In the genomic region with DNA sequence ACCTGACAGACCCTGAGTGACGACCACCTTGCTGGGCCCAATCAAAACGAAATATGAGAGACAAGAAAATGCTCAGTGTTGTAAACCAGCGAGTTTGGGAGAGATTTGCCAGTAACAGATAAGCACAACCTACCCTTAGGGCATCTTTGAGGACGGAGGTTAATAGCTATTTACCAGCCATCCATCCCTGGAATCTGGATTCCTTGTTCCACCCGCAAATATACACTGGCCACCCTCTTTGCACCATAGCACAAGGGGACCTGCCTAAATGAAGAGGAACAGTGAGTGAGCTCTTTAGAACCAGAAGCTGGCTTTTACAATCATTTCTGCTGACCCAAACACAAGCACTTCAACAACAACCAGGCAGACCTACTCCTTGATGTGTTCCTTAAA, we compare ENCODE assay signal across 8 cellular contexts. TPM values are rescaled to one million over a fixed set of nuclear protein-coding genes. Genes with fewer than 3 reads are reported as not detected.
DNase-seq lines count a peak whose midpoint lies in the region; ATAC-seq and TF ChIP-seq lines count a peak whose summit lies in the region.

No MANE protein-coding gene starts in this region.

- H3K4me3 ChIP-seq in breast epithelium (peak overlapping the region; percentile 58 to 68 (median 61)), mesenchymal stem cell (ENCODE audit: insufficient read depth in 1 of 2, low read depth in 1 of 2, low read length in 2 of 2) (peak overlapping the region; percentile 66 to 78), uterus (peak overlapping the region; percentile 54 to 57)

- H4K91ac ChIP-seq in mesenchymal stem cell (ENCODE audit: low read length) = no peak overlapping the region

- no peaks in the 10 kb centered on the region for H3K36me3 Mint-ChIP-seq in activated naive CD4-positive, alpha-beta T cell treated with anti-CD3 and anti-CD28 coated beads, Interleukin-2, amount 50 U/mL, for 24 hours
- peaks cover 0 to 5% of the 10 kb centered on the region in 2 donors for H3K36me3 Mint-ChIP-seq in activated naive CD4-positive, alpha-beta T cell treated with anti-CD3 and anti-CD28 coated beads, Interleukin-2, amount 50 U/mL, for 72 hours

- H3K36me3 ChIP-seq in breast epithelium (no peaks in the 10 kb centered on the region), mesenchymal stem cell (ENCODE audit: control insufficient read depth in 1 of 2, insufficient read depth in 2 of 2, low read depth in 1 of 2, low read length in 2 of 2) (no peaks in the 10 kb centered on the region), uterus (no peaks in the 10 kb centered on the region)

- ATAC-seq in activated naive CD4-positive, alpha-beta T cell treated with anti-CD3 and anti-CD28 coated beads, Interleukin-2, amount 50 U/mL, for 72 hours = no peak

- H3K4me1 ChIP-seq in breast epithelium = no peaks in the 10 kb centered on the region
- H3K4me1 ChIP-seq in mesenchymal stem cell (ENCODE audit: control insufficient read depth, insufficient read depth, low read depth, low read length) = peaks cover 5% of the 10 kb centered on the region
- H3K4me1 ChIP-seq in uterus = no peaks in the 10 kb centered on the region

- intact Hi-C loops in breast epithelium (cut with DNase I; ENCODE audit: low total_unique reads) (no loop called here), uterus (cut with DNase I; ENCODE audit: low total_unique reads) (no loop called here)

- H3K4me3 Mint-ChIP-seq in activated naive CD4-positive, alpha-beta T cell treated with anti-CD3 and anti-CD28 coated beads, Interleukin-2, amount 50 U/mL, for 24 hours = peak overlapping the region; percentile 81

- no peak overlapping the region for H2BK12ac ChIP-seq in mesenchymal stem cell (ENCODE audit: low read length in 2 of 2)

- H3K4me1 Mint-ChIP-seq in activated naive CD4-positive, alpha-beta T cell treated with anti-CD3 and anti-CD28 coated beads, Interleukin-2, amount 50 U/mL, for 24 hours = peaks cover 43% of the 10 kb centered on the region

- H3K27ac ChIP-seq in breast epithelium (peak overlapping the region in 1 of 2 donors; percentile 78), mesenchymal stem cell (ENCODE audit: low read length, poor library complexity, severe bottlenecking) (no peak overlapping the region), uterus (peak overlapping the region; percentile 43 to 73)

- H2AFZ ChIP-seq in mesenchymal stem cell (ENCODE audit: low read depth, low read length) = no peak overlapping the region

- TF ChIP-seq CTCF in breast epithelium (IDR thresholded peaks at IDR 0.05) = no peak
- no peak for TF ChIP-seq CTCF in uterus (IDR thresholded peaks at IDR 0.05)

- H3K4me2 ChIP-seq in mesenchymal stem cell (ENCODE audit: low read length, poor library complexity, severe bottlenecking) = peak overlapping the region; percentile 71

- H3K27me3 ChIP-seq in breast epithelium = peaks cover 0 to 4% of the 10 kb centered on the region in 2 donors
- no peaks in the 10 kb centered on the region for H3K27me3 ChIP-seq in mesenchymal stem cell (ENCODE audit: control insufficient read depth in 1 of 2, insufficient read depth in 1 of 2, low read length in 2 of 2)
- no peaks in the 10 kb centered on the region for H3K27me3 ChIP-seq in uterus

- H3K14ac ChIP-seq in mesenchymal stem cell (ENCODE audit: low read length in 2 of 2) = peak overlapping the region in 1 of 2 experiments; percentile 20

- H3K27me3 Mint-ChIP-seq in activated naive CD4-positive, alpha-beta T cell treated with anti-CD3 and anti-CD28 coated beads, Interleukin-2, amount 50 U/mL, for 24 hours = no peaks in the 10 kb centered on the region

- H4K8ac ChIP-seq in mesenchymal stem cell (ENCODE audit: low read length) = no peak overlapping the region

- H3K4ac ChIP-seq in mesenchymal stem cell (ENCODE audit: low read depth in 1 of 2, low read length in 2 of 2) = peak overlapping the region in 1 of 2 experiments; percentile 16

- H3K79me1 ChIP-seq in mesenchymal stem cell (replicated peaks; ENCODE audit: low read length, poor library complexity, severe bottlenecking) = peaks cover 5% of the 10 kb centered on the region

- no peaks in the 10 kb centered on the region for H3K9me3 ChIP-seq in breast epithelium
- H3K9me3 ChIP-seq in mesenchymal stem cell (ENCODE audit: control insufficient read depth, low read length) = peaks cover 10% of the 10 kb centered on the region
- H3K9me3 ChIP-seq in uterus = no peaks in the 10 kb centered on the region

- peak overlapping the region in 1 of 2 experiments; percentile 21 for H3K18ac ChIP-seq in mesenchymal stem cell (ENCODE audit: low read depth in 1 of 2, low read length in 2 of 2)

- H2BK120ac ChIP-seq in mesenchymal stem cell (ENCODE audit: low read depth, low read length) = no peak overlapping the region

- peak overlapping the region; percentile 82 for H3K9ac ChIP-seq in mesenchymal stem cell (ENCODE audit: low read length)

- WGBS in mesenchymal stem cell = 17% methylated on average over 5 of the region's 5 CpGs

- H2BK5ac ChIP-seq in mesenchymal stem cell (ENCODE audit: low read depth, low read length, poor library complexity, severe bottlenecking) = no peak overlapping the region

- TF ChIP-seq POLR2A in breast epithelium (IDR thresholded peaks at IDR 0.05) = no peak
- TF ChIP-seq POLR2A in uterus (IDR thresholded peaks at IDR 0.05) = no peak

- DNase-seq in activated naive CD4-positive, alpha-beta T cell treated with anti-CD3 and anti-CD28 coated beads, Interleukin-2, amount 50 U/mL, for 72 hours (ENCODE audit: low spot score in 2 of 2) = no peak
- DNase-seq in breast epithelium (ENCODE audit: low spot score in 2 of 2) = no peak
- no peak for DNase-seq in mesenchymal stem cell
- no peak for DNase-seq in uterus
- DNase-seq in COR-L47 (lab: John Stamatoyannopoulos, UW) = no peak
- DNase-seq in mucosa of gallbladder (ENCODE audit: low spot score) = no peak
- no peak for DNase-seq in activated gamma-delta T cell (lab: John Stamatoyannopoulos, UW)

- no peak overlapping the region for H2BK15ac ChIP-seq in mesenchymal stem cell (ENCODE audit: low read depth, poor library complexity, severe bottlenecking)

- peak overlapping the region; percentile 23 for H3K27ac Mint-ChIP-seq in activated naive CD4-positive, alpha-beta T cell treated with anti-CD3 and anti-CD28 coated beads, Interleukin-2, amount 50 U/mL, for 24 hours
- peak overlapping the region in 1 of 2 donors; percentile 66 for H3K27ac Mint-ChIP-seq in activated naive CD4-positive, alpha-beta T cell treated with anti-CD3 and anti-CD28 coated beads, Interleukin-2, amount 50 U/mL, for 72 hours

- H3K9me3 Mint-ChIP-seq in activated naive CD4-positive, alpha-beta T cell treated with anti-CD3 and anti-CD28 coated beads, Interleukin-2, amount 50 U/mL, for 24 hours = no peaks in the 10 kb centered on the region
- H3K9me3 Mint-ChIP-seq in activated naive CD4-positive, alpha-beta T cell treated with anti-CD3 and anti-CD28 coated beads, Interleukin-2, amount 50 U/mL, for 72 hours = no peaks in the 10 kb centered on the region

- no peak overlapping the region for H2AK5ac ChIP-seq in mesenchymal stem cell (ENCODE audit: low read length, severe bottlenecking)

- no peak overlapping the region for H3K23ac ChIP-seq in mesenchymal stem cell (ENCODE audit: low read length in 2 of 2)

RNA-seq across cellular contexts. Expression of gene MPP1, which starts 0.7 kb away (rescaled TPM):
- 10 to 100 TPM; 30.2 to 32.8 TPM for total RNA-seq in activated naive CD4-positive, alpha-beta T cell treated with anti-CD3 and anti-CD28 coated beads, Interleukin-2, amount 50 U/mL, for 72 hours
- 10 to 100 TPM; 19.3 to 55.4 (median 24.3) TPM for total RNA-seq in breast epithelium
- 24.8 TPM for polyA plus RNA-seq in mesenchymal stem cell (2013, experiment 1 of 2)
- polyA plus RNA-seq in mesenchymal stem cell (2013, experiment 2 of 2) = 26.0 TPM
- total RNA-seq in uterus = 10 to 100 TPM in 3 of 4 donors, 1 to 10 TPM in 1; 8.5 to 31.0 (median 20.4) TPM
- total RNA-seq in mucosa of gallbladder = 48.5 TPM

RNA-seq across cellular contexts. Expression of gene SMIM9, which starts 29.9 kb away (rescaled TPM):
- total RNA-seq in activated naive CD4-positive, alpha-beta T cell treated with anti-CD3 and anti-CD28 coated beads, Interleukin-2, amount 50 U/mL, for 72 hours = not detected
- total RNA-seq in breast epithelium (not detected), uterus (not detected), mucosa of gallbladder (not detected)
- not detected for polyA plus RNA-seq in mesenchymal stem cell (2013, experiment 1 of 2)
- polyA plus RNA-seq in mesenchymal stem cell (2013, experiment 2 of 2) = not detected

RNA-seq across cellular contexts. Expression of gene DKC1, which starts 41.9 kb away (rescaled TPM):
- total RNA-seq in activated naive CD4-positive, alpha-beta T cell treated with anti-CD3 and anti-CD28 coated beads, Interleukin-2, amount 50 U/mL, for 72 hours = 100 to 1,000 TPM; 112 to 120 TPM
- total RNA-seq in breast epithelium = 10 to 100 TPM; 23.2 to 41.0 (median 40.5) TPM
- 31.1 TPM for polyA plus RNA-seq in mesenchymal stem cell (2013, experiment 1 of 2)
- 35.1 TPM for polyA plus RNA-seq in mesenchymal stem cell (2013, experiment 2 of 2)
- total RNA-seq in uterus = 10 to 100 TPM in 2 of 4 donors, 1 to 10 TPM in 2; 6.4 to 36.4 (median 19.1) TPM
- 26.9 TPM for total RNA-seq in mucosa of gallbladder

RNA-seq across cellular contexts. Expression of gene GAB3, which starts 53.7 kb away (rescaled TPM):
- 1 to 10 TPM; 3.3 to 4.0 TPM for total RNA-seq in activated naive CD4-positive, alpha-beta T cell treated with anti-CD3 and anti-CD28 coated beads, Interleukin-2, amount 50 U/mL, for 72 hours
- total RNA-seq in breast epithelium (1 to 10 TPM; 3.9 to 8.5 (median 5.3) TPM), uterus (10 to 100 TPM in 1 of 4 donors, 1 to 10 TPM in 3; 2.9 to 34.1 (median 7.2) TPM), mucosa of gallbladder (4.6 TPM)
- 2.8 TPM for polyA plus RNA-seq in mesenchymal stem cell (2013, experiment 1 of 2)
- 2.4 TPM for polyA plus RNA-seq in mesenchymal stem cell (2013, experiment 2 of 2)
